In the genomic region with DNA sequence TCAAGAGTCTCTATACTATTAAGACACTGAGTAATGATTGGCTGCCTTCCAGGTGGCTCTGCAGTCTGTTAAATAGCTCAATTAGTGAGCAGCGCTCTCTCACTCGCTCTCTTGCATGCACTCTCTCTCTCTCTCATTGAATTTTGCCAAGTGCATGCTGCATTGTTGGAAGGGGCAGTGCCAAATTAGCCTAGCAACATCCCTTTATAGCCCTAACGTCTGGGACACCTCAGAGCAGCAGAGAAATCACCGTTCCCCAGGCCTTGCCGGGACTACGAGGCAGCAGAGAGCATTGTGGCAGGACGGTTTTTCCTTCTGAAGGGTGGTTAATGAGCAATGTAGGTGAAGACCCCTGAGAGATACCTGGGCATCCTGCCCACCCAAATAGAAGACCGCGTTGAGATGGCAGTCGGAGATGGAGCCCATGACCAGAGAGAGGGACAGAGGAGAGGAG, we compare ENCODE assay signal across 19 cellular contexts.
DNase-seq lines count a peak whose midpoint lies in the region; ATAC-seq and TF ChIP-seq lines count a peak whose summit lies in the region.
"Had no signal": no experiment of that assay in that cellular context is flagged by ENCODE, and none has a peak within 500 bp of the region (broad histone marks: within the 10 kb centered on the region; RNA-seq: fewer than 3 reads in every experiment).

No MANE protein-coding gene starts in this region.

- POLR2A ChIA-PET in Caco-2 (lab: Charles Lee): no interaction called here

- H3K9me3 ChIP-seq in Caco-2: no peaks in the 10 kb centered on the region

- BruUV-seq in Caco-2 (replicated peaks; lab: Mats Ljungman, UMichigan): no TSS peak

- no peaks in the 10 kb centered on the region; the same call in 1 of the 2 replicates for H3K27me3 ChIP-seq in Caco-2 (replicated peaks; ENCODE audit: control insufficient read depth, insufficient read depth, low read length)

- intact Hi-C loops in Caco-2 (cut with micrococcal nuclease; ENCODE audit: unreplicated experiment): no loop called here

- H3K27me3 Mint-ChIP-seq in nephron (ENCODE audit: low read depth): no peaks in the 10 kb centered on the region
- peaks cover 11% of the 10 kb centered on the region for H3K27me3 Mint-ChIP-seq in Caco-2 (ENCODE audit: insufficient read depth, unreplicated experiment)

- no peaks in the 10 kb centered on the region for H3K36me3 Mint-ChIP-seq in nephron (ENCODE audit: low read depth)
- H3K36me3 Mint-ChIP-seq in Caco-2 (ENCODE audit: insufficient read depth, unreplicated experiment): no peaks in the 10 kb centered on the region
- H3K36me3 Mint-ChIP-seq: natural killer cell treated with Interleukin-12 subunit alpha and Interleukin-12 subunit beta and Interleukin-15 and Interleukin-18, amount 100 ng/mL, for 72 hours had no signal

- H3K27ac Mint-ChIP-seq in nephron (peak overlapping the region in 2 of 3 experiments; percentile 3 to 14), Caco-2 (ENCODE audit: unreplicated experiment) (no peak overlapping the region)
- H3K27ac Mint-ChIP-seq: natural killer cell treated with Interleukin-12 subunit alpha and Interleukin-12 subunit beta and Interleukin-15 and Interleukin-18, amount 100 ng/mL, for 72 hours had no signal

- H3K36me3 ChIP-seq in Caco-2 (ENCODE audit: control insufficient read depth, insufficient read depth, low read length): no peaks in the 10 kb centered on the region

- H3K4me1 Mint-ChIP-seq in nephron (peaks cover 8% of the 10 kb centered on the region), Caco-2 (ENCODE audit: low read depth, unreplicated experiment) (no peaks in the 10 kb centered on the region)

- CTCF ChIA-PET in Caco-2 (lab: Charles Lee): no interaction called here

- TF ChIP-seq CTCF in nephron (IDR thresholded peaks at IDR 0.05; ENCODE audit: unreplicated experiment in 3 of 3): no peak
- TF ChIP-seq CTCF in Caco-2 (IDR thresholded peaks at IDR 0.05; ENCODE audit: insufficient read depth in 1 of 2, low read depth in 1 of 2, low read length in 1 of 2, severe bottlenecking in 1 of 2, unreplicated experiment in 1 of 2): no peak
- no peak for TF ChIP-seq CTCF in GM10266 (IDR thresholded peaks at IDR 0.05; ENCODE audit: control insufficient read depth, insufficient read depth, low read depth, missing control alignments)

- in situ Hi-C loops in Caki2 (cut with HindIII; ENCODE audit: low pct_unique_long_range_greater_than_20kb, low sequenced_read_pairs): no loop called here

- ATAC-seq in GM18907 (IDR thresholded peaks at IDR 0.05; ENCODE audit: unreplicated experiment) (no peak), HG03469 (IDR thresholded peaks at IDR 0.05; ENCODE audit: unreplicated experiment) (no peak)
- ATAC-seq: left colon; natural killer cell treated with Interleukin-12 subunit alpha and Interleukin-12 subunit beta and Interleukin-15 and Interleukin-18, amount 100 ng/mL, for 72 hours; PC-3 had no signal

- H3K4me3 Mint-ChIP-seq in nephron (no peak overlapping the region), Caco-2 (ENCODE audit: unreplicated experiment) (no peak overlapping the region)
- H3K4me3 Mint-ChIP-seq: natural killer cell treated with Interleukin-12 subunit alpha and Interleukin-12 subunit beta and Interleukin-15 and Interleukin-18, amount 100 ng/mL, for 72 hours had no signal

- H3K4me1 ChIP-seq in Caco-2: no peaks in the 10 kb centered on the region

- H3K9me3 Mint-ChIP-seq in nephron (no peaks in the 10 kb centered on the region), Caco-2 (ENCODE audit: unreplicated experiment) (no peaks in the 10 kb centered on the region)
- H3K9me3 Mint-ChIP-seq: natural killer cell treated with Interleukin-12 subunit alpha and Interleukin-12 subunit beta and Interleukin-15 and Interleukin-18, amount 100 ng/mL, for 72 hours had no signal

- DNase-seq in Caki2 (ENCODE audit: low read depth): peak; percentile 60
- DNase-seq in NCI-H2029 (lab: John Stamatoyannopoulos, UW): peak; percentile 3
- DNase-seq in astrocyte of the hippocampus (ENCODE audit: low read depth, low spot score): peak; percentile 86
- no peak for DNase-seq in Caco-2
- DNase-seq in GM10266 (ENCODE audit: extremely low spot score): no peak
- DNase-seq: activated CD4-positive, alpha-beta T cell treated with anti-CD3 and anti-CD28 coated beads, Interleukin-2, amount 50 U/mL, for 4 hours; activated naive CD4-positive, alpha-beta T cell; AML-193; cortex of kidney; foreskin melanocyte; GDM1; left colon; MV-4-11; PC-3; T-helper 2 cell had no signal

- H3K4me3 ChIP-seq in Caco-2 (ENCODE audit: low read depth, low read length): no peak overlapping the region

Comparison
In these comparisons a context has a peak if more than half of its experiments do, and no peak if none do; other contexts are left out.
1. DNase-seq: peak in Caki2 (single experiment), NCI-H2029 (single experiment) and astrocyte of the hippocampus (single experiment); none in Caco-2 (0 of 2) and GM10266 (single experiment).